ENCODE assay signal across 8 cellular contexts in genomic region chr2:173355866-173356508, GRCh38. TPM values are rescaled to one million over a fixed set of nuclear protein-coding genes. Genes with fewer than 3 reads are reported as not detected.
A peak's percentile ranks its signal among the peaks of the same experiment; 100 is the strongest.
DNase-seq lines count a peak whose midpoint lies in the region; ATAC-seq, FAIRE-seq and TF ChIP-seq lines count a peak whose summit lies in the region.

No MANE protein-coding gene starts in this region.

- peak overlapping the region; percentile 99 for H3K4me2 ChIP-seq in astrocyte (ENCODE audit: low read length)

- H3K9me3 Mint-ChIP-seq in astrocyte (ENCODE audit: unreplicated experiment) = peaks cover 2% of the 10 kb centered on the region

- H3K9me3 ChIP-seq in HEK293 (ENCODE audit: control insufficient read depth, insufficient read depth, low read depth, low read length) = no peaks in the 10 kb centered on the region
- no peaks in the 10 kb centered on the region for H3K9me3 ChIP-seq in astrocyte (ENCODE audit: insufficient read depth, low read depth, low read length)
- H3K9me3 ChIP-seq in mucosa of descending colon = no peaks in the 10 kb centered on the region

- CTCF ChIA-PET in HEK293 (lab: Yijun Ruan, JAX) = interaction anchor here (1.2 kb wide), 2 partner anchors 14 to 328 kb away, joined by 4 read pairs; no protein-coding TSS in a partner anchor

- intact Hi-C loops in mucosa of descending colon (cut with DNase I, micrococcal nuclease) = no loop called here

- no peak for TF ChIP-seq CTCF in C4-2B (conservative IDR thresholded peaks at IDR 0.05)
- no peak for TF ChIP-seq CTCF in HEK293 (tag by site-specific recombination; IDR thresholded peaks at IDR 0.05)
- TF ChIP-seq CTCF in astrocyte (IDR thresholded peaks at IDR 0.05; ENCODE audit: insufficient read depth, low read depth, low read length) = no peak
- TF ChIP-seq CTCF in mucosa of descending colon (IDR thresholded peaks at IDR 0.05) = no peak

- peaks cover 8% of the 10 kb centered on the region for H3K27me3 Mint-ChIP-seq in astrocyte (ENCODE audit: low read depth, unreplicated experiment)

- H4K20me1 ChIP-seq in astrocyte (ENCODE audit: insufficient read depth, low read length) = no peaks in the 10 kb centered on the region

- H2AFZ ChIP-seq in astrocyte (ENCODE audit: low read depth, low read length) = peak overlapping the region; percentile 66

- peaks cover 9% of the 10 kb centered on the region for H3K27me3 ChIP-seq in astrocyte (ENCODE audit: insufficient read depth, low read length)

- ATAC-seq in mucosa of descending colon = peak; percentile 4
- ATAC-seq in HG02981 (IDR thresholded peaks at IDR 0.05; ENCODE audit: unreplicated experiment) = no peak
- ATAC-seq in HG02571 (IDR thresholded peaks at IDR 0.05; ENCODE audit: unreplicated experiment) = no peak
- ATAC-seq in GM21381 (IDR thresholded peaks at IDR 0.05; ENCODE audit: unreplicated experiment) = no peak

- H3K79me2 ChIP-seq in astrocyte (ENCODE audit: insufficient read depth, low read length) = peaks cover 14% of the 10 kb centered on the region

- H3K36me3 ChIP-seq in HEK293 (ENCODE audit: control insufficient read depth in 2 of 2, insufficient read depth in 1 of 2, low read length in 2 of 2) (peaks cover 7 to 33% of the 10 kb centered on the region in 2 experiments; a peak in 2 of 3 replicates), astrocyte (ENCODE audit: insufficient read depth, low read length) (no peaks in the 10 kb centered on the region), mucosa of descending colon (ENCODE audit: low read depth) (no peaks in the 10 kb centered on the region)

- H3K4me3 ChIP-seq in HEK293 (ENCODE audit: low read depth, low read length) (peak overlapping the region; percentile 68), astrocyte (ENCODE audit: insufficient read depth, low read depth, low read length) (peak overlapping the region; percentile 81), mucosa of descending colon (no peak overlapping the region)

- peaks cover 5% of the 10 kb centered on the region for H3K4me1 ChIP-seq in HEK293 (ENCODE audit: control insufficient read depth, insufficient read depth, low read length)
- peaks cover 12% of the 10 kb centered on the region for H3K4me1 ChIP-seq in astrocyte (ENCODE audit: insufficient read depth, low read length)
- peaks cover 6% of the 10 kb centered on the region for H3K4me1 ChIP-seq in mucosa of descending colon (ENCODE audit: low read depth)

- POLR2A ChIA-PET in HEK293 (lab: Yijun Ruan, JAX) = interaction anchor here (0.6 to 1.0 kb wide), 3 partner anchors 8 to 648 kb away, joined by 3 to 4 read pairs (median 4); no protein-coding TSS in a partner anchor

- H3K4me3 Mint-ChIP-seq in astrocyte (ENCODE audit: unreplicated experiment) = peak overlapping the region; percentile 91

- H3K4me1 Mint-ChIP-seq in astrocyte (ENCODE audit: low read depth, unreplicated experiment) = no peaks in the 10 kb centered on the region

- peak overlapping the region; percentile 64 for H3K27ac Mint-ChIP-seq in astrocyte (ENCODE audit: unreplicated experiment)

- FAIRE-seq in astrocyte (lab: Jason Lieb, UNC) = no peak

- H3K27ac ChIP-seq in C4-2B (peak overlapping the region; percentile 91), HEK293 (ENCODE audit: extremely low read depth, low read depth, low read length) (no peak overlapping the region), astrocyte (ENCODE audit: low read depth, low read length) (no peak overlapping the region)

- peaks cover 6% of the 10 kb centered on the region for H3K36me3 Mint-ChIP-seq in astrocyte (ENCODE audit: low read depth, unreplicated experiment)

- DNase-seq in astrocyte (ENCODE audit: low read depth) (no peak), mucosa of descending colon (peak; percentile 49 to 56 (median 51))
- DNase-seq in NK-92 treated with Interleukin-12 subunit alpha and Interleukin-12 subunit beta, amount 100 ng/mL, for 24 hours (lab: John Stamatoyannopoulos, UW) = no peak

- H3K9ac ChIP-seq in astrocyte (ENCODE audit: low read length) = peak overlapping the region; percentile 85

TF ChIP-seq in HEK293, 187 proteins besides CTCF, POLR2A, EP300 and RAD21 (continues in another document):
- TF ChIP-seq ZNF629 (tag by site-specific recombination; IDR thresholded peaks at IDR 0.05) (no peak), ZBTB8A (tag by site-specific recombination; IDR thresholded peaks at IDR 0.05) (no peak), ZNF830 (tag by site-specific recombination; IDR thresholded peaks at IDR 0.05; ENCODE audit: low read depth) (no peak), ZBTB6 (tag by site-specific recombination; IDR thresholded peaks at IDR 0.05) (no peak), SETDB1 (IDR thresholded peaks at IDR 0.05; ENCODE audit: insufficient read length, low read length) (no peak), ZNF654 (tag by site-specific recombination; IDR thresholded peaks at IDR 0.05; ENCODE audit: low read depth) (no peak), ZNF132 (tag by site-specific recombination; IDR thresholded peaks at IDR 0.05; ENCODE audit: borderline replicate concordance) (no peak), ZBTB1 (tag by site-specific recombination; IDR thresholded peaks at IDR 0.05) (no peak), ZNF311 (tag by site-specific recombination; IDR thresholded peaks at IDR 0.05; ENCODE audit: borderline replicate concordance) (no peak), ZNF433 (tag by site-specific recombination; IDR thresholded peaks at IDR 0.05; ENCODE audit: low read depth) (no peak), ZNF302 (tag by site-specific recombination; IDR thresholded peaks at IDR 0.05; ENCODE audit: low read depth) (no peak)
- TF ChIP-seq, protein P1, sequence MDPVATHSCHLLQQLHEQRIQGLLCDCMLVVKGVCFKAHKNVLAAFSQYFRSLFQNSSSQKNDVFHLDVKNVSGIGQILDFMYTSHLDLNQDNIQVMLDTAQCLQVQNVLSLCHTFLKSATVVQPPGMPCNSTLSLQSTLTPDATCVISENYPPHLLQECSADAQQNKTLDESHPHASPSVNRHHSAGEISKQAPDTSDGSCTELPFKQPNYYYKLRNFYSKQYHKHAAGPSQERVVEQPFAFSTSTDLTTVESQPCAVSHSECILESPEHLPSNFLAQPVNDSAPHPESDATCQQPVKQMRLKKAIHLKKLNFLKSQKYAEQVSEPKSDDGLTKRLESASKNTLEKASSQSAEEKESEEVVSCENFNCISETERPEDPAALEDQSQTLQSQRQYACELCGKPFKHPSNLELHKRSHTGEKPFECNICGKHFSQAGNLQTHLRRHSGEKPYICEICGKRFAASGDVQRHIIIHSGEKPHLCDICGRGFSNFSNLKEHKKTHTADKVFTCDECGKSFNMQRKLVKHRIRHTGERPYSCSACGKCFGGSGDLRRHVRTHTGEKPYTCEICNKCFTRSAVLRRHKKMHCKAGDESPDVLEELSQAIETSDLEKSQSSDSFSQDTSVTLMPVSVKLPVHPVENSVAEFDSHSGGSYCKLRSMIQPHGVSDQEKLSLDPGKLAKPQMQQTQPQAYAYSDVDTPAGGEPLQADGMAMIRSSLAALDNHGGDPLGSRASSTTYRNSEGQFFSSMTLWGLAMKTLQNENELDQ (tag by site-specific recombination; IDR thresholded peaks at IDR 0.05; ENCODE audit: low read depth) = no peak
- TF ChIP-seq, protein P2, sequence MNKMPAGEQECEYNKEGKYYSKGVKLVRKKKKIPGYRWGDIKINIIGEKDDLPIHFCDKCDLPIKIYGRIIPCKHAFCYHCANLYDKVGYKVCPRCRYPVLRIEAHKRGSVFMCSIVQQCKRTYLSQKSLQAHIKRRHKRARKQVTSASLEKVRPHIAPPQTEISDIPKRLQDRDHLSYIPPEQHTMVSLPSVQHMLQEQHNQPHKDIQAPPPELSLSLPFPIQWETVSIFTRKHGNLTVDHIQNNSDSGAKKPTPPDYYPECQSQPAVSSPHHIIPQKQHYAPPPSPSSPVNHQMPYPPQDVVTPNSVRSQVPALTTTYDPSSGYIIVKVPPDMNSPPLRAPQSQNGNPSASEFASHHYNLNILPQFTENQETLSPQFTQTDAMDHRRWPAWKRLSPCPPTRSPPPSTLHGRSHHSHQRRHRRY (tag by site-specific recombination; IDR thresholded peaks at IDR 0.05) = no peak
- TF ChIP-seq, protein P3, sequence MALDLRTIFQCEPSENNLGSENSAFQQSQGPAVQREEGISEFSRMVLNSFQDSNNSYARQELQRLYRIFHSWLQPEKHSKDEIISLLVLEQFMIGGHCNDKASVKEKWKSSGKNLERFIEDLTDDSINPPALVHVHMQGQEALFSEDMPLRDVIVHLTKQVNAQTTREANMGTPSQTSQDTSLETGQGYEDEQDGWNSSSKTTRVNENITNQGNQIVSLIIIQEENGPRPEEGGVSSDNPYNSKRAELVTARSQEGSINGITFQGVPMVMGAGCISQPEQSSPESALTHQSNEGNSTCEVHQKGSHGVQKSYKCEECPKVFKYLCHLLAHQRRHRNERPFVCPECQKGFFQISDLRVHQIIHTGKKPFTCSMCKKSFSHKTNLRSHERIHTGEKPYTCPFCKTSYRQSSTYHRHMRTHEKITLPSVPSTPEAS (tag by site-specific recombination; IDR thresholded peaks at IDR 0.05) = no peak
- TF ChIP-seq, protein P4, sequence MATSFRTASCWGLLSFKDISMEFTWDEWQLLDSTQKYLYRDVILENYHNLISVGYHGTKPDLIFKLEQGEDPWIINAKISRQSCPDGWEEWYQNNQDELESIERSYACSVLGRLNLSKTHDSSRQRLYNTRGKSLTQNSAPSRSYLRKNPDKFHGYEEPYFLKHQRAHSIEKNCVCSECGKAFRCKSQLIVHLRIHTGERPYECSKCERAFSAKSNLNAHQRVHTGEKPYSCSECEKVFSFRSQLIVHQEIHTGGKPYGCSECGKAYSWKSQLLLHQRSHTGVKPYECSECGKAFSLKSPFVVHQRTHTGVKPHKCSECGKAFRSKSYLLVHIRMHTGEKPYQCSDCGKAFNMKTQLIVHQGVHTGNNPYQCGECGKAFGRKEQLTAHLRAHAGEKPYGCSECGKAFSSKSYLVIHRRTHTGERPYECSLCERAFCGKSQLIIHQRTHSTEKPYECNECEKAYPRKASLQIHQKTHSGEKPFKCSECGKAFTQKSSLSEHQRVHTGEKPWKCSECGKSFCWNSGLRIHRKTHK (tag by site-specific recombination; IDR thresholded peaks at IDR 0.05) = no peak

RNA-seq across cellular contexts. Expression of gene CDCA7, which starts 1.3 kb away (rescaled TPM):
- 4.6 and 5.3 TPM in 2 replicates for total RNA-seq in astrocyte
- total RNA-seq in mucosa of descending colon = 10 to 100 TPM in 2 of 3 donors, 1 to 10 TPM in 1; 9.3 to 43.6 (median 23.0) TPM

Comparison
In these comparisons a context has a peak if more than half of its experiments do, and no peak if none do; other contexts are left out.
1. DNase-seq: peak in mucosa of descending colon (3 of 3); none in astrocyte (single experiment) and NK-92 treated with Interleukin-12 subunit alpha and Interleukin-12 subunit beta, amount 100 ng/mL, for 24 hours (single experiment).